In the genomic region with DNA sequence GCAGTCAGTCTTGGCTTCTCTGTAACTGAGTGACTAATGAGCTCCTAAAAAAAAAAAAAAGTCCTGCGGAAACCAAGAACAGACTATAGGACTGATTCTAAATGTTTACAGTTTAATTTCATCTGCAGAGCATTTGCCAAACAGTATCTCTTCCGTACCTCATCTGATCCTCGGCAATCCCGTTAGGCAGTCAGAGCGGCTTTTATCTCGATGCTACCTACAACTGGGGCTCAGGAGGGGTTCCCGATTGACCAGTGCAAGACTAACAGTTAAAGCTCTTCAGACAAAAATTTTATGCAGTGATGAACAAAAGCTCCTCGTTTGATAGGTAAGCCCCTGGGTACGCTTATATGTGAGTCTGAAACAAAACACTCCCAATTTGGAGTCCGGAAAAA, we compare ENCODE assay signal across 8 cellular contexts. TPM values are rescaled to one million over a fixed set of nuclear protein-coding genes. Genes with fewer than 3 reads are reported as not detected.
DNase-seq lines count a peak whose midpoint lies in the region; ATAC-seq, FAIRE-seq and TF ChIP-seq lines count a peak whose summit lies in the region.

No MANE protein-coding gene starts in this region.

- no peaks in the 10 kb centered on the region for H3K27me3 Mint-ChIP-seq in activated naive CD4-positive, alpha-beta T cell treated with anti-CD3 and anti-CD28 coated beads for 36 hours (ENCODE audit: low read depth)
- no peaks in the 10 kb centered on the region for H3K27me3 Mint-ChIP-seq in T-helper 2 cell treated with Interferon-gamma antibody and Interleukin-4, amounts not matched to agents 5 μg/mL and 100 μg/mL, for 36 hours (ENCODE audit: low read depth)

- CTCF ChIA-PET in activated naive CD4-positive, alpha-beta T cell treated with anti-CD3 and anti-CD28 coated beads for 36 hours (lab: Charles Lee), result interaction anchor here (1.3 kb wide), 2 partner anchors 28 to 32 kb away, joined by 4 read pairs; no protein-coding TSS in a partner anchor

- 0 to 1% methylated on average over 10 of the region's 10 CpGs for WGBS in esophagus squamous epithelium, 2 donors

- no peak for TF ChIP-seq POLR2A in esophagus squamous epithelium (IDR thresholded peaks at IDR 0.05)
- TF ChIP-seq POLR2A in GM12892 (IDR thresholded peaks at IDR 0.05; ENCODE audit: low read depth, low read length), result no peak

- ATAC-seq in HG03175 (IDR thresholded peaks at IDR 0.05; ENCODE audit: unreplicated experiment) (peak; percentile 0), GM18909 (IDR thresholded peaks at IDR 0.05; ENCODE audit: poor library complexity, unreplicated experiment) (no peak)

- peaks cover 0 to 55% (median 14%) of the 10 kb centered on the region in 3 donors for H3K4me1 ChIP-seq in esophagus squamous epithelium
- no peaks in the 10 kb centered on the region for H3K4me1 ChIP-seq in parathyroid adenoma

- H3K36me3 ChIP-seq in esophagus squamous epithelium, result no peaks in the 10 kb centered on the region
- H3K36me3 ChIP-seq in parathyroid adenoma (ENCODE audit: control insufficient read depth, insufficient read depth, low read length), result no peaks in the 10 kb centered on the region

- H3K4me1 Mint-ChIP-seq in activated naive CD4-positive, alpha-beta T cell treated with anti-CD3 and anti-CD28 coated beads for 36 hours (ENCODE audit: low read depth), result peaks cover 33% of the 10 kb centered on the region
- H3K4me1 Mint-ChIP-seq in T-helper 2 cell treated with Interferon-gamma antibody and Interleukin-4, amounts not matched to agents 5 μg/mL and 100 μg/mL, for 36 hours (ENCODE audit: low read depth), result peaks cover 56% of the 10 kb centered on the region

- H3K79me2 ChIP-seq in parathyroid adenoma, result peaks cover 4% of the 10 kb centered on the region

- intact Hi-C loops in activated naive CD4-positive, alpha-beta T cell treated with anti-CD3 and anti-CD28 coated beads for 36 hours (cut with micrococcal nuclease), result loop anchor here (5.0 kb wide), 1 partner anchor 745 kb away; the partner anchor contains the start of gene CCDC34
- intact Hi-C loops in esophagus squamous epithelium (cut with DNase I), result no loop called here

- H2AFZ ChIP-seq in parathyroid adenoma, result peak overlapping the region; percentile 82

- peak overlapping the region; percentile 98 for H3K27ac Mint-ChIP-seq in activated naive CD4-positive, alpha-beta T cell treated with anti-CD3 and anti-CD28 coated beads for 36 hours
- peak overlapping the region; percentile 100 for H3K27ac Mint-ChIP-seq in T-helper 2 cell treated with Interferon-gamma antibody and Interleukin-4, amounts not matched to agents 5 μg/mL and 100 μg/mL, for 36 hours

- no peaks in the 10 kb centered on the region for H3K9me3 ChIP-seq in esophagus squamous epithelium
- H3K9me3 ChIP-seq in parathyroid adenoma (ENCODE audit: control insufficient read depth, low read length), result no peaks in the 10 kb centered on the region

- peak overlapping the region; percentile 99 for H3K4me3 Mint-ChIP-seq in activated naive CD4-positive, alpha-beta T cell treated with anti-CD3 and anti-CD28 coated beads for 36 hours
- H3K4me3 Mint-ChIP-seq in T-helper 2 cell treated with Interferon-gamma antibody and Interleukin-4, amounts not matched to agents 5 μg/mL and 100 μg/mL, for 36 hours, result peak overlapping the region; percentile 99

- H3K27ac ChIP-seq in esophagus squamous epithelium (peak overlapping the region; percentile 72 to 91 (median 87)), parathyroid adenoma (no peak overlapping the region)

- peak overlapping the region; percentile 41 to 69 (median 61) for H3K4me3 ChIP-seq in esophagus squamous epithelium
- peak overlapping the region; percentile 73 for H3K4me3 ChIP-seq in parathyroid adenoma (ENCODE audit: low read depth, low read length)

- TF ChIP-seq CTCF in esophagus squamous epithelium (IDR thresholded peaks at IDR 0.05) (no peak), parathyroid adenoma (IDR thresholded peaks at IDR 0.05) (no peak)

- peaks cover 12% of the 10 kb centered on the region for H3K36me3 Mint-ChIP-seq in activated naive CD4-positive, alpha-beta T cell treated with anti-CD3 and anti-CD28 coated beads for 36 hours (ENCODE audit: low read depth)
- H3K36me3 Mint-ChIP-seq in T-helper 2 cell treated with Interferon-gamma antibody and Interleukin-4, amounts not matched to agents 5 μg/mL and 100 μg/mL, for 36 hours (ENCODE audit: low read depth), result peaks cover 10% of the 10 kb centered on the region

- H3K27me3 ChIP-seq in esophagus squamous epithelium (no peaks in the 10 kb centered on the region), parathyroid adenoma (ENCODE audit: control insufficient read depth, insufficient read depth, low read length) (no peaks in the 10 kb centered on the region)

- H3K9ac ChIP-seq in parathyroid adenoma, result no peak overlapping the region

- FAIRE-seq in GM12892 (lab: Jason Lieb, UNC), result no peak

- no peak for DNase-seq in activated naive CD4-positive, alpha-beta T cell treated with anti-CD3 and anti-CD28 coated beads for 36 hours
- no peak for DNase-seq in activated naive CD4-positive, alpha-beta T cell treated with Interleukin-2 at 50 U/mL for 16 hours
- peak; percentile 4 for DNase-seq in T-helper 2 cell treated with Interferon-gamma antibody and Interleukin-4, amounts not matched to agents 5 μg/mL and 100 μg/mL, for 36 hours (ENCODE audit: low spot score)
- DNase-seq in esophagus squamous epithelium (lab: John Stamatoyannopoulos, UW) (no peak), GM12892 (ENCODE audit: insufficient read length) (no peak)

- H3K4me2 ChIP-seq in parathyroid adenoma (ENCODE audit: low read length), result peak overlapping the region; percentile 84

- no peaks in the 10 kb centered on the region for H3K9me3 Mint-ChIP-seq in activated naive CD4-positive, alpha-beta T cell treated with anti-CD3 and anti-CD28 coated beads for 36 hours
- H3K9me3 Mint-ChIP-seq in T-helper 2 cell treated with Interferon-gamma antibody and Interleukin-4, amounts not matched to agents 5 μg/mL and 100 μg/mL, for 36 hours, result no peaks in the 10 kb centered on the region

RNA-seq across cellular contexts. Expression of gene KIF18A, which starts 0.6 kb away (rescaled TPM):
- total RNA-seq in activated naive CD4-positive, alpha-beta T cell treated with anti-CD3 and anti-CD28 coated beads for 36 hours, result 10 to 100 TPM; 34.7 to 36.5 TPM
- 1 to 10 TPM; 1.7 to 9.1 (median 3.6) TPM for total RNA-seq in esophagus squamous epithelium
- polyA plus RNA-seq in GM12892 (2012; ENCODE audit: missing spikeins), result 7.5 TPM

RNA-seq across cellular contexts. Expression of gene METTL15, which starts 0.9 kb away (rescaled TPM):
- 10 to 100 TPM; 18.0 to 19.8 TPM for total RNA-seq in activated naive CD4-positive, alpha-beta T cell treated with anti-CD3 and anti-CD28 coated beads for 36 hours
- total RNA-seq in esophagus squamous epithelium, result 10 to 100 TPM in 3 of 4 donors, 1 to 10 TPM in 1; 5.3 to 12.2 (median 11.8) TPM
- polyA plus RNA-seq in GM12892 (2012; ENCODE audit: missing spikeins), result 11.6 TPM
